Comparison of ENCODE assay signal across 2 cellular contexts in the genomic region with DNA sequence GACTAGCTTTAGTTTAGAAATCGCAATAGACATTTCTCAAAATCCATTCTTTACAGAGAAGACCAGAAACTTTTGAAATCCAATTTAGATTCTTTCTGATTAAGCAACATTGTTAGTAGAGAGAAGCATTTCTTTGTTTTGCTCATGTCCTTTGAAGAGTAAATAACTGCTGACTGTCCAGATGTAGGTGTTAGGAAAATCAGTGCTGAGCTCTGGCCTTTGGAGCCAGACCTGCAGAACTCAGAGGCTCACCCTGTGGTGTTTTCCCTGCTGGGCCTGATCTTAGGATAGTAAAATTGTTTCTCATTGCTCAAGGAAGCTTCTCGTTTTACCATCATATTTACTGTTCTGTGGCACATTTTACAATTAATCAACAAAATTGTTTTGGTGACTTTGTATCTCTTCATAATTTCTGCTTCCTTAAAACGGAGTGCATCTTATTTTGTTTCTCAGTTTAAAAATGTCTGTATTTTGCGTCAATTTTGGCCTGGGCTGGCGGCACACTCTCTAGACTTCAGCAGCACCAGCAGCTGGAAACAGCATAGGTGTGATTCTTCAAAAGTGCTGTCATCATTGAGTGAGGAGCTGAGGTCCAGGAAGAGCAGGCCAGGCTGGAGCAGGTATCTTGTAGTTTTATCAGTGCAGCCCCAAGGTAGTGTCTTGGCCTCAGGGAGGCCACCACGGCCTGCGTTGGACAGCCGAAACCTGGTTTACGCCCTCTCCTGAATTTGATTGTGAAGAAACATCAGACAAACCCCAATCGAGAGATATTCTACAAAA.
TF ChIP-seq lines count a peak whose summit lies in the region.

No MANE protein-coding gene starts in this region.

TF ChIP-seq in K562, 482 proteins besides CTCF, POLR2A, EP300 and RAD21:
- TF ChIP-seq HMG20A (CRISPR knock-in tag; conservative IDR thresholded peaks at IDR 0.05) (no peak), CEBPG (CRISPR knock-in tag; IDR thresholded peaks at IDR 0.05) (no peak), CEBPG (tag; conservative IDR thresholded peaks at IDR 0.05 in 1 of 2, IDR thresholded peaks at IDR 0.05 in 1 of 2) (peak in 1 of 2 experiments; percentile 43; a peak in 1 of 4 replicates), ZKSCAN8 (CRISPR knock-in tag; IDR thresholded peaks at IDR 0.05) (no peak), ZNF316 (IDR thresholded peaks at IDR 0.05) (peak; percentile 54), THRAP3 (IDR thresholded peaks at IDR 0.05; ENCODE audit: borderline replicate concordance) (no peak), C11orf30 (IDR thresholded peaks at IDR 0.05; ENCODE audit: low read depth) (peak; percentile 53; the same call in 1 of the 2 replicates), NELFE (IDR thresholded peaks at IDR 0.05; ENCODE audit: insufficient read depth, insufficient read length) (no peak), NR3C1 (CRISPR knock-in tag; IDR thresholded peaks at IDR 0.05) (no peak)

TF ChIP-seq in liver, 16 proteins besides CTCF, POLR2A, EP300 and RAD21:
- TF ChIP-seq FOXA2 (IDR thresholded peaks at IDR 0.05) (peak; percentile 48), HNF4A (conservative IDR thresholded peaks at IDR 0.05) (peak; percentile 51 to 74), TAF1 (conservative IDR thresholded peaks at IDR 0.05) (no peak), SP1 (IDR thresholded peaks at IDR 0.05) (peak; percentile 12), JUND (IDR thresholded peaks at IDR 0.05) (peak in 1 of 2 donors; percentile 31), NR2F2 (IDR thresholded peaks at IDR 0.05) (no peak), ZBTB33 (IDR thresholded peaks at IDR 0.05) (no peak), RXRA (IDR thresholded peaks at IDR 0.05) (peak in 1 of 2 donors; percentile 21), HNF4G (IDR thresholded peaks at IDR 0.05) (no peak)
- TF ChIP-seq, protein P1, sequence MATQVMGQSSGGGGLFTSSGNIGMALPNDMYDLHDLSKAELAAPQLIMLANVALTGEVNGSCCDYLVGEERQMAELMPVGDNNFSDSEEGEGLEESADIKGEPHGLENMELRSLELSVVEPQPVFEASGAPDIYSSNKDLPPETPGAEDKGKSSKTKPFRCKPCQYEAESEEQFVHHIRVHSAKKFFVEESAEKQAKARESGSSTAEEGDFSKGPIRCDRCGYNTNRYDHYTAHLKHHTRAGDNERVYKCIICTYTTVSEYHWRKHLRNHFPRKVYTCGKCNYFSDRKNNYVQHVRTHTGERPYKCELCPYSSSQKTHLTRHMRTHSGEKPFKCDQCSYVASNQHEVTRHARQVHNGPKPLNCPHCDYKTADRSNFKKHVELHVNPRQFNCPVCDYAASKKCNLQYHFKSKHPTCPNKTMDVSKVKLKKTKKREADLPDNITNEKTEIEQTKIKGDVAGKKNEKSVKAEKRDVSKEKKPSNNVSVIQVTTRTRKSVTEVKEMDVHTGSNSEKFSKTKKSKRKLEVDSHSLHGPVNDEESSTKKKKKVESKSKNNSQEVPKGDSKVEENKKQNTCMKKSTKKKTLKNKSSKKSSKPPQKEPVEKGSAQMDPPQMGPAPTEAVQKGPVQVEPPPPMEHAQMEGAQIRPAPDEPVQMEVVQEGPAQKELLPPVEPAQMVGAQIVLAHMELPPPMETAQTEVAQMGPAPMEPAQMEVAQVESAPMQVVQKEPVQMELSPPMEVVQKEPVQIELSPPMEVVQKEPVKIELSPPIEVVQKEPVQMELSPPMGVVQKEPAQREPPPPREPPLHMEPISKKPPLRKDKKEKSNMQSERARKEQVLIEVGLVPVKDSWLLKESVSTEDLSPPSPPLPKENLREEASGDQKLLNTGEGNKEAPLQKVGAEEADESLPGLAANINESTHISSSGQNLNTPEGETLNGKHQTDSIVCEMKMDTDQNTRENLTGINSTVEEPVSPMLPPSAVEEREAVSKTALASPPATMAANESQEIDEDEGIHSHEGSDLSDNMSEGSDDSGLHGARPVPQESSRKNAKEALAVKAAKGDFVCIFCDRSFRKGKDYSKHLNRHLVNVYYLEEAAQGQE (IDR thresholded peaks at IDR 0.05) = peak; percentile 18
